In the genomic region with DNA sequence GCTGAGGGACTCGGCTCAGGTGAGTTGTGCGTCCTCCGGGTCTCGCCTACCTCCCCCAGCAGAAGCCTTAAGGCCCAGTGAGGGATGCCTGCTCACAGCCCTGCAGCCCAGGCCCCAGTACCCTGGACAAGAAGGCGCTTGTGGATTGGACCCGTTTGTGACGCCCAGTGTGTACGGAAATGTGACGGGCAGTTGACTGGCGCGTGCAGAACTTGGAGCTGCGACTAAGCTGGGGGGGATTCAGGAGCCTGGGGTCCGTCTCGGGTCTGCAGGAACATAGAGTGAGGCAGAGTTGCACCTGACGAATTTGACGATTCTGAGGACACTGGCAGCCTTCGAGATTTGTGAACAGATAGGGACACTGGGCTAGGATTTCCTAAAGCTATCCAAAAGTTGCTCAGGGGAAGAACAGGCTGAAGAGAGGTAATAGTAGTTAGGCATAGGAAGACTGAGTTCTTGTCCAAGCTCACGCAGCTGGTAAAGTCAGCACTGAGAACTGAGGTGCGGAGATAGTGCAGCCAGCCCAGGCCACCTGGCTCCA, we compare ENCODE assay signal across 8 cellular contexts. TPM values are rescaled to one million over a fixed set of nuclear protein-coding genes. Genes with fewer than 3 reads are reported as not detected.
DNase-seq lines count a peak whose midpoint lies in the region; ATAC-seq, FAIRE-seq and TF ChIP-seq lines count a peak whose summit lies in the region.

No MANE protein-coding gene starts in this region.

- 3% methylated on average over 19 of the region's 19 CpGs for WGBS in K562 (ENCODE audit: insufficient coverage, low coverage, missing lambda C conversion rate)

- H3K9me3 ChIP-seq in AG04450 (ENCODE audit: control insufficient read depth, insufficient read depth, low read length): peaks cover 46% of the 10 kb centered on the region
- peaks cover 52% of the 10 kb centered on the region for H3K9me3 ChIP-seq in K562 (replicated peaks; ENCODE audit: control insufficient read depth, insufficient read depth, low read depth, low read length)
- H3K9me3 ChIP-seq in mucosa of descending colon: peaks cover 52% of the 10 kb centered on the region

- H3K79me2 ChIP-seq in K562 (ENCODE audit: control insufficient read depth, insufficient read depth, low read length): peaks cover 51% of the 10 kb centered on the region

- TSS peak; percentile 52 for BruUV-seq in K562 (replicated peaks; lab: Mats Ljungman, UMichigan)

- H2AFZ ChIP-seq in K562 (ENCODE audit: low read depth, low read length): peak overlapping the region; percentile 79

- DNase-seq in AG04450 (ENCODE audit: low read depth, low spot score) (no peak), K562 (ENCODE audit: extremely low read depth in 1 of 4, low spot score in 3 of 4) (no peak), mucosa of descending colon (no peak), NCI-H2227 treated with DMSO at 0.1 percent for 48 hours (lab: John Stamatoyannopoulos, UW) (no peak), GM20000 (ENCODE audit: low spot score) (no peak)
- DNase-seq in effector CD8-positive, alpha-beta T cell (lab: John Stamatoyannopoulos, UW): no peak

- peak overlapping the region; percentile 88 for H3K4me2 ChIP-seq in K562 (ENCODE audit: insufficient read depth, low read length)

- H3K36me3 ChIP-seq in K562 (ENCODE audit: control insufficient read depth, insufficient read depth, low read length) (peaks cover 44% of the 10 kb centered on the region), mucosa of descending colon (ENCODE audit: low read depth) (peaks cover 12% of the 10 kb centered on the region)

- TF ChIP-seq POLR2A in K562 (conservative IDR thresholded peaks at IDR 0.05): no peak

- CTCF ChIA-PET in AG04450 (lab: Charles Lee) (interaction anchor here (0.6 to 1.6 kb wide), 8 partner anchors 8 to 264 kb away, joined by 3 to 6 read pairs (median 4); partner anchors contain the start of gene ZNF211), K562 (lab: Yijun Ruan, JAX; ENCODE audit: low intra/inter-chr PET ratio) (no interaction called here)

- FAIRE-seq in K562 (lab: Jason Lieb, UNC): peak; percentile 6

- H4K20me1 ChIP-seq in K562 (replicated peaks; ENCODE audit: control insufficient read depth, insufficient read depth, low read length): no peaks in the 10 kb centered on the region

- H3K9ac ChIP-seq in K562 (ENCODE audit: insufficient read depth in 1 of 2, low read depth in 2 of 2, low read length in 2 of 2): peak overlapping the region; percentile 81 to 91

- H3K4me1 ChIP-seq in K562 (replicated peaks in 1 of 2; ENCODE audit: control insufficient read depth in 2 of 2, insufficient read depth in 2 of 2, low read length in 2 of 2) (peaks cover 6 to 9% of the 10 kb centered on the region in 2 experiments; a peak in 4 of 5 replicates), mucosa of descending colon (ENCODE audit: low read depth) (peaks cover 10% of the 10 kb centered on the region)

- intact Hi-C loops in K562 (cut with micrococcal nuclease): no loop called here
- intact Hi-C loops in mucosa of descending colon (cut with DNase I, micrococcal nuclease): no loop called here

- peak; percentile 27 for ATAC-seq in HG03135 (IDR thresholded peaks at IDR 0.05; ENCODE audit: unreplicated experiment)
- ATAC-seq in K562: peak; percentile 5
- peak; percentile 30 for ATAC-seq in mucosa of descending colon
- no peak for ATAC-seq in GM18858 (IDR thresholded peaks at IDR 0.05; ENCODE audit: unreplicated experiment)

- no peaks in the 10 kb centered on the region for H3K9me1 ChIP-seq in K562 (ENCODE audit: control insufficient read depth, insufficient read depth, low read length)

- H3K27ac ChIP-seq in AG04450 (ENCODE audit: low read depth, low read length): peak overlapping the region; percentile 11
- H3K27ac ChIP-seq in K562 (ENCODE audit: extremely low read depth, low read depth, low read length): peak overlapping the region; percentile 80

- in situ Hi-C loops in K562 (cut with MboI): no loop called here

- TF ChIP-seq CTCF in AG04450 (IDR thresholded peaks at IDR 0.05; ENCODE audit: low read depth, low read length) (no peak), K562 (IDR thresholded peaks at IDR 0.05 in 2 of 3, conservative IDR thresholded peaks at IDR 0.05 in 1 of 3; ENCODE audit: insufficient read depth in 2 of 3, low read depth in 1 of 3, low read length in 3 of 3) (no peak), mucosa of descending colon (IDR thresholded peaks at IDR 0.05) (no peak), GM20000 (IDR thresholded peaks at IDR 0.05; ENCODE audit: extremely low read depth, missing control alignments) (no peak)

- H3K4me3 ChIP-seq in AG04450 (ENCODE audit: low read depth, low read length) (peak overlapping the region; percentile 99), K562 (peak overlapping the region; percentile 77), mucosa of descending colon (peak overlapping the region; percentile 75)

- no peak for TF ChIP-seq RAD21 in K562 (CRISPR knock-in tag; conservative IDR thresholded peaks at IDR 0.05 in 1 of 2, IDR thresholded peaks at IDR 0.05 in 1 of 2)

- no peak for TF ChIP-seq EP300 in K562 (IDR thresholded peaks at IDR 0.05; ENCODE audit: low read length)

- POLR2A ChIA-PET in AG04450 (lab: Yijun Ruan, JAX): interaction anchor here (1.3 to 2.0 kb wide), 5 partner anchors 18 to 68 kb away, joined by 4 to 10 read pairs (median 7); partner anchors contain the start of genes ZNF134, ZNF154, ZNF211 and ZNF671
- POLR2A ChIA-PET in K562 (lab: Yijun Ruan, JAX): interaction anchor here (0.8 to 1.3 kb wide), 7 partner anchors 10 to 499 kb away, joined by 3 to 5 read pairs (median 3); partner anchors contain the start of gene ZNF586

- H3K27me3 ChIP-seq in AG04450 (ENCODE audit: control insufficient read depth, insufficient read depth, low read length) (no peaks in the 10 kb centered on the region), K562 (ENCODE audit: control insufficient read depth in 2 of 2, insufficient read depth in 2 of 2, low read length in 2 of 2) (no peaks in the 10 kb centered on the region)

RNA-seq across cellular contexts. Expression of gene ZNF551, which starts 0.5 kb away (rescaled TPM):
- polyA plus RNA-seq in AG04450 (2011; rRNA removed) (3.7 TPM in 2 replicates), K562 (2011; rRNA removed) (8.1 and 12.4 TPM in 2 replicates), K562 (2014; fragmentation: Illumina TruSeq; extraction: Trizol) (8.9 and 10.5 TPM in 2 replicates), K562 (2014; fragmentation: Nextera tagmentation; extraction: Ambion mirVana) (1 to 10 TPM; 2.6 TPM), K562 (2014; rRNA removed) (9.6 and 10.2 TPM in 2 replicates)
- polyA minus RNA-seq in AG04450 (2011; rRNA and poly(A)+ RNA removed): 9.7 and 9.9 TPM in 2 replicates
- total RNA-seq in K562 (2011; cell fraction: chromatin; rRNA removed; ENCODE audit: low replicate concordance): 34.2 and 53.7 TPM in 2 replicates
- 26.5 and 27.1 TPM in 2 replicates for total RNA-seq in K562 (2011; cell fraction: nucleolus; rRNA removed)
- total RNA-seq in K562 (2011; cell fraction: nucleoplasm; rRNA removed): 38.1 and 55.0 TPM in 2 replicates
- total RNA-seq in K562 (2014; rRNA removed) (11.2 TPM in 2 replicates), K562 (2014; rRNA removed; fragmentation: Illumina TruSeq; extraction: Trizol) (13.3 and 14.1 TPM in 2 replicates), K562 (2015; rRNA removed; fragmentation: Illumina TruSeq; extraction: Trizol) (10.1 TPM in 2 replicates), K562 (2021) (8.1 and 10.8 TPM in 2 replicates), mucosa of descending colon (1 to 10 TPM; 4.7 to 5.2 (median 4.9) TPM)
- polyA plus RNA-seq in K562 (2011; cell fraction: cytosol; rRNA removed): 5.8 and 6.7 TPM in 2 replicates
- 5.4 and 7.4 TPM in 2 replicates for polyA plus RNA-seq in K562 (2011; cell fraction: nucleus; rRNA removed)
- 5.3 and 6.0 TPM in 2 replicates for polyA plus RNA-seq in K562 (2012)
- polyA minus RNA-seq in K562 (2011; rRNA and poly(A)+ RNA removed): 18.5 and 18.8 TPM in 2 replicates
- polyA minus RNA-seq in K562 (2011; cell fraction: cytosol; rRNA and poly(A)+ RNA removed): 11.3 and 15.4 TPM in 2 replicates
- polyA minus RNA-seq in K562 (2011; cell fraction: nucleus; rRNA and poly(A)+ RNA removed): 10.8 and 11.3 TPM in 2 replicates

RNA-seq across cellular contexts. Expression of gene ZSCAN4, which starts 13.6 kb away (rescaled TPM):
- polyA plus RNA-seq in AG04450 (2011; rRNA removed) (not detected in 2 replicates), K562 (2011; rRNA removed) (not detected in 2 replicates), K562 (2014; fragmentation: Illumina TruSeq; extraction: Trizol) (not detected in 2 replicates), K562 (2014; fragmentation: Nextera tagmentation; extraction: Ambion mirVana) (not detected), K562 (2014; rRNA removed) (not detected in 2 replicates)
- not detected in 2 replicates for polyA minus RNA-seq in AG04450 (2011; rRNA and poly(A)+ RNA removed)
- not detected in 2 replicates for total RNA-seq in K562 (2011; cell fraction: chromatin; rRNA removed; ENCODE audit: low replicate concordance)
- not detected in 2 replicates for total RNA-seq in K562 (2011; cell fraction: nucleolus; rRNA removed)
- not detected in 2 replicates for total RNA-seq in K562 (2011; cell fraction: nucleoplasm; rRNA removed)
- total RNA-seq in K562 (2014; rRNA removed) (not detected in 2 replicates), K562 (2014; rRNA removed; fragmentation: Illumina TruSeq; extraction: Trizol) (not detected in 2 replicates), K562 (2015; rRNA removed; fragmentation: Illumina TruSeq; extraction: Trizol) (not detected in 2 replicates), K562 (2021) (not detected in 2 replicates), mucosa of descending colon (under 1 TPM in 1 of 3 donors, not detected in 2; 0.16 TPM)
- not detected in 2 replicates for polyA plus RNA-seq in K562 (2011; cell fraction: cytosol; rRNA removed)
- not detected in 2 replicates for polyA plus RNA-seq in K562 (2011; cell fraction: nucleus; rRNA removed)
- not detected in 2 replicates for polyA plus RNA-seq in K562 (2012)
- not detected in 2 replicates for polyA minus RNA-seq in K562 (2011; rRNA and poly(A)+ RNA removed)
- not detected in 2 replicates for polyA minus RNA-seq in K562 (2011; cell fraction: cytosol; rRNA and poly(A)+ RNA removed)
- polyA minus RNA-seq in K562 (2011; cell fraction: nucleus; rRNA and poly(A)+ RNA removed): not detected in 2 replicates

RNA-seq across cellular contexts. Expression of gene ZNF154, which starts 26.7 kb away (rescaled TPM):
- polyA plus RNA-seq in AG04450 (2011; rRNA removed) (7.7 and 8.1 TPM in 2 replicates), K562 (2011; rRNA removed) (not detected in 2 replicates), K562 (2014; fragmentation: Illumina TruSeq; extraction: Trizol) (not detected in 2 replicates), K562 (2014; fragmentation: Nextera tagmentation; extraction: Ambion mirVana) (under 1 TPM; 0.06 to 0.11 TPM), K562 (2014; rRNA removed) (not detected in 2 replicates)
- 7.6 and 9.9 TPM in 2 replicates for polyA minus RNA-seq in AG04450 (2011; rRNA and poly(A)+ RNA removed)
- total RNA-seq in K562 (2011; cell fraction: chromatin; rRNA removed; ENCODE audit: low replicate concordance): 0.07 and 0.26 TPM in 2 replicates
- 0.13 and 0.17 TPM in 2 replicates for total RNA-seq in K562 (2011; cell fraction: nucleolus; rRNA removed)
- total RNA-seq in K562 (2011; cell fraction: nucleoplasm; rRNA removed): 0.15 TPM in 1 of 2 replicates, not detected in the other
- total RNA-seq in K562 (2014; rRNA removed) (0.04 TPM in 1 of 2 replicates, not detected in the other), K562 (2014; rRNA removed; fragmentation: Illumina TruSeq; extraction: Trizol) (not detected in 2 replicates), K562 (2015; rRNA removed; fragmentation: Illumina TruSeq; extraction: Trizol) (not detected in 2 replicates), K562 (2021) (0.07 TPM in 2 replicates), mucosa of descending colon (10 to 100 TPM in 1 of 3 donors, 1 to 10 TPM in 1, under 1 TPM in 1; 0.72 to 13.7 (median 1.5) TPM)
- not detected in 2 replicates for polyA plus RNA-seq in K562 (2011; cell fraction: cytosol; rRNA removed)
- polyA plus RNA-seq in K562 (2011; cell fraction: nucleus; rRNA removed): not detected in 2 replicates
- polyA plus RNA-seq in K562 (2012): 0.09 and 0.29 TPM in 2 replicates
- 0.06 TPM in 1 of 2 replicates, not detected in the other for polyA minus RNA-seq in K562 (2011; rRNA and poly(A)+ RNA removed)
- not detected in 2 replicates for polyA minus RNA-seq in K562 (2011; cell fraction: cytosol; rRNA and poly(A)+ RNA removed)
- polyA minus RNA-seq in K562 (2011; cell fraction: nucleus; rRNA and poly(A)+ RNA removed): not detected in 2 replicates

RNA-seq across cellular contexts. Expression of gene ZNF671, which starts 45.1 kb away (rescaled TPM):
- 7.2 and 7.8 TPM in 2 replicates for polyA plus RNA-seq in AG04450 (2011; rRNA removed)
- polyA minus RNA-seq in AG04450 (2011; rRNA and poly(A)+ RNA removed): 15.2 and 15.3 TPM in 2 replicates
- 12.7 and 18.2 TPM in 2 replicates for total RNA-seq in K562 (2011; cell fraction: chromatin; rRNA removed; ENCODE audit: low replicate concordance)
- total RNA-seq in K562 (2011; cell fraction: nucleolus; rRNA removed): 10.4 and 10.8 TPM in 2 replicates
- total RNA-seq in K562 (2011; cell fraction: nucleoplasm; rRNA removed): 14.4 and 22.5 TPM in 2 replicates
- total RNA-seq in K562 (2014; rRNA removed): 1.6 and 2.0 TPM in 2 replicates
- 2.1 TPM in 2 replicates for total RNA-seq in K562 (2014; rRNA removed; fragmentation: Illumina TruSeq; extraction: Trizol)
- total RNA-seq in K562 (2015; rRNA removed; fragmentation: Illumina TruSeq; extraction: Trizol): 0.90 and 1.4 TPM in 2 replicates
- total RNA-seq in K562 (2021): 1.8 and 1.9 TPM in 2 replicates
- 1.4 and 3.2 TPM in 2 replicates for polyA plus RNA-seq in K562 (2011; rRNA removed)
- polyA plus RNA-seq in K562 (2011; cell fraction: cytosol; rRNA removed): 1.4 and 1.6 TPM in 2 replicates
- 3.9 and 9.2 TPM in 2 replicates for polyA plus RNA-seq in K562 (2011; cell fraction: nucleus; rRNA removed)
- 1.4 and 1.7 TPM in 2 replicates for polyA plus RNA-seq in K562 (2012)
- 1.2 and 1.6 TPM in 2 replicates for polyA plus RNA-seq in K562 (2014; fragmentation: Illumina TruSeq; extraction: Trizol)
- polyA plus RNA-seq in K562 (2014; fragmentation: Nextera tagmentation; extraction: Ambion mirVana): under 1 TPM; 0.20 to 0.78 TPM
- polyA plus RNA-seq in K562 (2014; rRNA removed): 1.1 and 1.4 TPM in 2 replicates
- polyA minus RNA-seq in K562 (2011; rRNA and poly(A)+ RNA removed): 3.6 and 6.7 TPM in 2 replicates
- 0.91 and 2.2 TPM in 2 replicates for polyA minus RNA-seq in K562 (2011; cell fraction: cytosol; rRNA and poly(A)+ RNA removed)
- 1.9 and 3.9 TPM in 2 replicates for polyA minus RNA-seq in K562 (2011; cell fraction: nucleus; rRNA and poly(A)+ RNA removed)
- 1 to 10 TPM; 2.6 to 9.2 (median 2.9) TPM for total RNA-seq in mucosa of descending colon

RNA-seq across cellular contexts. Expression of gene ZNF211, which starts 49.3 kb away (rescaled TPM):
- polyA plus RNA-seq in AG04450 (2011; rRNA removed): 12.0 and 14.4 TPM in 2 replicates
- 7.3 and 8.6 TPM in 2 replicates for polyA minus RNA-seq in AG04450 (2011; rRNA and poly(A)+ RNA removed)
- total RNA-seq in K562 (2011; cell fraction: chromatin; rRNA removed; ENCODE audit: low replicate concordance): 11.8 and 17.5 TPM in 2 replicates
- total RNA-seq in K562 (2011; cell fraction: nucleolus; rRNA removed): 11.2 and 12.1 TPM in 2 replicates
- 12.6 and 12.8 TPM in 2 replicates for total RNA-seq in K562 (2011; cell fraction: nucleoplasm; rRNA removed)
- total RNA-seq in K562 (2014; rRNA removed): 3.7 and 4.3 TPM in 2 replicates
- 6.3 and 6.6 TPM in 2 replicates for total RNA-seq in K562 (2014; rRNA removed; fragmentation: Illumina TruSeq; extraction: Trizol)
- total RNA-seq in K562 (2015; rRNA removed; fragmentation: Illumina TruSeq; extraction: Trizol): 4.9 and 5.1 TPM in 2 replicates
- 4.1 and 4.2 TPM in 2 replicates for total RNA-seq in K562 (2021)
- polyA plus RNA-seq in K562 (2011; rRNA removed): 8.5 and 11.6 TPM in 2 replicates
- polyA plus RNA-seq in K562 (2011; cell fraction: cytosol; rRNA removed): 3.5 and 4.2 TPM in 2 replicates
- 16.0 and 19.0 TPM in 2 replicates for polyA plus RNA-seq in K562 (2011; cell fraction: nucleus; rRNA removed)
- polyA plus RNA-seq in K562 (2012): 3.4 and 4.7 TPM in 2 replicates
- polyA plus RNA-seq in K562 (2014; fragmentation: Illumina TruSeq; extraction: Trizol): 4.5 and 5.1 TPM in 2 replicates
- 1 to 10 TPM; 1.3 to 1.7 TPM for polyA plus RNA-seq in K562 (2014; fragmentation: Nextera tagmentation; extraction: Ambion mirVana)
- 6.6 and 7.8 TPM in 2 replicates for polyA plus RNA-seq in K562 (2014; rRNA removed)
- polyA minus RNA-seq in K562 (2011; rRNA and poly(A)+ RNA removed): 8.1 and 10.1 TPM in 2 replicates
- 3.0 and 4.7 TPM in 2 replicates for polyA minus RNA-seq in K562 (2011; cell fraction: cytosol; rRNA and poly(A)+ RNA removed)
- 12.7 and 14.9 TPM in 2 replicates for polyA minus RNA-seq in K562 (2011; cell fraction: nucleus; rRNA and poly(A)+ RNA removed)
- total RNA-seq in mucosa of descending colon: 10 to 100 TPM in 1 of 3 donors, 1 to 10 TPM in 2; 7.9 to 16.3 (median 9.4) TPM
